Comparison of ENCODE assay signal across 21 cellular contexts in the genomic region with DNA sequence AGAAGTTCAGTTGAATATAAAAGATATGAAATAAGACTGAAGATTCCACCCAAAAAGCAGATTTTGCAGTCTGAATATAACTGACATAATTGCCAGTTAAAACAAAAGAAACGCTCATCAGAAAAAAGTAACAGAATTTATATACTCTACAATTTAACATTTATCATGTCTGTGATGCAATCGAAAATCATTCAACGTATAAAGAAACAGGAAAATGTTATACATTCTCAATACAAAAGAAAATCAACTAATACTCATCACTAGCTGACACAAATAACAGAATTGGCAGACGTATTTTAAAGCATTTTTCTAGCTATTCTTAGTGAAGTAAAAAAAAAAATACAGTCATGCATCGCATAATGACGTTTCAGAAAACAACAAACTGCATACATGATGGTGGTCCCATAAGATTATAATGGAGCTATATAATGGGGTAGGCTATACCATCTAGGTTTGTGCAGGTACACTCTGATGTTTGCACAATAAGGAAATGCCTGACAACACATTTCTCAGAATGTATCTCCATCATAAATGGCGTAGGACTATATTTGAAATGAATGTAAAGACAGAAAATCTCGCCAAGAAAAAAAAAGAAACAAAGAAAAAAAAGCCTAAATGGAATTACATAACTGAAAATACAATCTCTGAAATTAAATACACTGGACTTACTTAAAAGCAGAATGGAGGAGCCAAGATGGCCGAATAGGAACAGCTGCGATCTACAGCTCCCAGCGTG. TPM values are rescaled to one million over a fixed set of nuclear protein-coding genes. Genes with fewer than 3 reads are reported as not detected.
DNase-seq lines count a peak whose midpoint lies in the region; ATAC-seq and TF ChIP-seq lines count a peak whose summit lies in the region.
"Had no signal": no experiment of that assay in that cellular context is flagged by ENCODE, and none has a peak within 500 bp of the region (broad histone marks: within the 10 kb centered on the region; RNA-seq: fewer than 3 reads in every experiment).

No MANE protein-coding gene starts in this region.

- peaks cover 12% of the 10 kb centered on the region for H3K4me1 Mint-ChIP-seq in GM23338
- peaks cover 22% of the 10 kb centered on the region for H3K4me1 Mint-ChIP-seq in nephron progenitor cell
- H3K4me1 Mint-ChIP-seq in naive thymus-derived CD4-positive, alpha-beta T cell, result no peaks in the 10 kb centered on the region
- H3K4me1 Mint-ChIP-seq: activated B cell treated with CpG ODN at 0.5 μM for 24 hours; activated T-helper 17 cell treated with anti-CD3 and anti-CD28 coated beads, Interleukin-2, amount 50 U/mL, for 72 hours; T-helper 17 cell had no signal

- H3K27ac ChIP-seq in GM23338 (ENCODE audit: low read depth), result no peak overlapping the region
- H3K27ac ChIP-seq in ectodermal cell (ENCODE audit: insufficient read depth, low read depth, low read length, poor library complexity, severe bottlenecking), result peak overlapping the region; percentile 36
- H3K27ac ChIP-seq in naive thymus-derived CD4-positive, alpha-beta T cell (ENCODE audit: low read depth, low read length), result no peak overlapping the region

- H3F3A ChIP-seq in GM23338 (replicated peaks; ENCODE audit: low read depth), result no peaks in the 10 kb centered on the region

- no peaks in the 10 kb centered on the region for H3K9me2 ChIP-seq in GM23338 (ENCODE audit: insufficient read depth)

- H3K36me3 Mint-ChIP-seq in GM23338 (ENCODE audit: low read depth), result peaks cover 3% of the 10 kb centered on the region; the same call in 2 of the 3 replicates
- H3K36me3 Mint-ChIP-seq in nephron progenitor cell (ENCODE audit: low read depth), result peaks cover 34% of the 10 kb centered on the region
- H3K36me3 Mint-ChIP-seq in naive thymus-derived CD4-positive, alpha-beta T cell, result no peaks in the 10 kb centered on the region

- POLR2A ChIA-PET in naive thymus-derived CD4-positive, alpha-beta T cell (lab: Charles Lee), result no interaction called here

- TF ChIP-seq CTCF in GM23338 (conservative IDR thresholded peaks at IDR 0.05; ENCODE audit: low read depth in 2 of 2) (no peak), nephron progenitor cell (IDR thresholded peaks at IDR 0.05) (no peak)

- H3K27ac Mint-ChIP-seq in GM23338 (no peak overlapping the region), nephron progenitor cell (peak overlapping the region; percentile 99)
- no peak overlapping the region for H3K27ac Mint-ChIP-seq in naive thymus-derived CD4-positive, alpha-beta T cell
- H3K27ac Mint-ChIP-seq: activated B cell treated with CpG ODN at 0.5 μM for 24 hours; activated T-helper 17 cell treated with anti-CD3 and anti-CD28 coated beads, Interleukin-2, amount 50 U/mL, for 72 hours; T-helper 17 cell had no signal

- 33 to 37% methylated on average over 4 to 8 of the region's 11 CpGs for WGBS in ectodermal cell, 2 experiments

- ATAC-seq in GM23338, result no peak
- no peak for ATAC-seq in naive thymus-derived CD4-positive, alpha-beta T cell
- ATAC-seq: activated T-helper 17 cell treated with anti-CD3 and anti-CD28 coated beads, Interleukin-2, amount 50 U/mL, for 72 hours; T-helper 17 cell had no signal

- peak overlapping the region; percentile 61 for H3K4me3 Mint-ChIP-seq in GM23338
- H3K4me3 Mint-ChIP-seq in nephron progenitor cell, result peak overlapping the region; percentile 90
- H3K4me3 Mint-ChIP-seq in naive thymus-derived CD4-positive, alpha-beta T cell, result no peak overlapping the region
- H3K4me3 Mint-ChIP-seq: activated B cell treated with CpG ODN at 0.5 μM for 24 hours; activated T-helper 17 cell treated with anti-CD3 and anti-CD28 coated beads, Interleukin-2, amount 50 U/mL, for 72 hours; T-helper 17 cell had no signal

- intact Hi-C loops in naive thymus-derived CD4-positive, alpha-beta T cell (cut with micrococcal nuclease), result no loop called here

- DNase-seq in GM23338 (ENCODE audit: low spot score) (peak; percentile 7), NCI-H2227 treated with DMSO at 0.1 percent for 48 hours (lab: John Stamatoyannopoulos, UW) (peak; percentile 32), nephron progenitor cell (no peak), pons (ENCODE audit: low spot score) (no peak), OCI-M1 (lab: John Stamatoyannopoulos, UW) (no peak), epidermal melanocyte (ENCODE audit: insufficient read length, low spot score) (no peak)
- no peak for DNase-seq in naive thymus-derived CD4-positive, alpha-beta T cell
- DNase-seq: activated B cell treated with CpG ODN at 0.5 μM for 24 hours; AML-193; central memory CD4-positive, alpha-beta T cell; COR-L47; MV-4-11; NCI-H2081; SIG-M5; T-helper 17 cell had no signal

- H4K20me1 ChIP-seq in GM23338 (replicated peaks; ENCODE audit: insufficient read depth), result no peaks in the 10 kb centered on the region

- H3K27me3 ChIP-seq in GM23338 (ENCODE audit: insufficient read depth), result no peaks in the 10 kb centered on the region
- no peaks in the 10 kb centered on the region for H3K27me3 ChIP-seq in ectodermal cell (ENCODE audit: control insufficient read depth, insufficient read depth, low read length, poor library complexity, severe bottlenecking)
- H3K27me3 ChIP-seq in naive thymus-derived CD4-positive, alpha-beta T cell (ENCODE audit: control insufficient read depth in 2 of 2, insufficient read depth in 2 of 2, low read length in 2 of 2), result no peaks in the 10 kb centered on the region

- peak overlapping the region; percentile 56 for H3K4me3 ChIP-seq in GM23338
- H3K4me3 ChIP-seq in ectodermal cell (ENCODE audit: insufficient read depth, low read depth, low read length), result peak overlapping the region; percentile 52
- H3K4me3 ChIP-seq in naive thymus-derived CD4-positive, alpha-beta T cell (ENCODE audit: low read length), result no peak overlapping the region

- H3K9me3 ChIP-seq in ectodermal cell (ENCODE audit: control insufficient read depth, low read length), result no peaks in the 10 kb centered on the region
- H3K9me3 ChIP-seq in naive thymus-derived CD4-positive, alpha-beta T cell (ENCODE audit: control insufficient read depth in 2 of 3, low read length in 3 of 3), result no peaks in the 10 kb centered on the region

- peak overlapping the region; percentile 79 for H3K4me2 ChIP-seq in GM23338

- H2AFZ ChIP-seq in GM23338, result no peak overlapping the region

- peaks cover 41% of the 10 kb centered on the region for H3K79me2 ChIP-seq in GM23338 (replicated peaks; ENCODE audit: insufficient read depth)

- H3K27me3 Mint-ChIP-seq in GM23338 (ENCODE audit: insufficient read depth, low read depth, poor library complexity) (peaks cover 3% of the 10 kb centered on the region), nephron progenitor cell (ENCODE audit: low read depth, poor library complexity) (no peaks in the 10 kb centered on the region)
- H3K27me3 Mint-ChIP-seq in naive thymus-derived CD4-positive, alpha-beta T cell, result peaks cover 0 to 19% (median 9%) of the 10 kb centered on the region in 5 donors
- H3K27me3 Mint-ChIP-seq: activated B cell treated with CpG ODN at 0.5 μM for 24 hours had no signal

- no peaks in the 10 kb centered on the region; the same call in 2 of the 3 replicates for H3K9me3 Mint-ChIP-seq in GM23338
- peaks cover 52% of the 10 kb centered on the region for H3K9me3 Mint-ChIP-seq in nephron progenitor cell
- H3K9me3 Mint-ChIP-seq in naive thymus-derived CD4-positive, alpha-beta T cell, result peaks cover 0 to 3% (median 0%) of the 10 kb centered on the region in 11 donors
- H3K9me3 Mint-ChIP-seq: activated B cell treated with CpG ODN at 0.5 μM for 24 hours; activated T-helper 17 cell treated with anti-CD3 and anti-CD28 coated beads, Interleukin-2, amount 50 U/mL, for 72 hours had no signal

- no peaks in the 10 kb centered on the region for H3K36me3 ChIP-seq in GM23338 (ENCODE audit: insufficient read depth)
- no peaks in the 10 kb centered on the region for H3K36me3 ChIP-seq in ectodermal cell (ENCODE audit: control insufficient read depth, insufficient read depth, low read length)
- H3K36me3 ChIP-seq in naive thymus-derived CD4-positive, alpha-beta T cell (ENCODE audit: control insufficient read depth in 2 of 3, insufficient read depth in 3 of 3, low read length in 3 of 3), result no peaks in the 10 kb centered on the region

- peaks cover 6% of the 10 kb centered on the region for H3K4me1 ChIP-seq in GM23338 (ENCODE audit: insufficient read depth)
- no peaks in the 10 kb centered on the region for H3K4me1 ChIP-seq in ectodermal cell (ENCODE audit: control insufficient read depth, insufficient read depth, low read length)
- no peaks in the 10 kb centered on the region for H3K4me1 ChIP-seq in naive thymus-derived CD4-positive, alpha-beta T cell (ENCODE audit: control insufficient read depth in 2 of 2, insufficient read depth in 2 of 2, low read length in 2 of 2)

- CTCF ChIA-PET in naive thymus-derived CD4-positive, alpha-beta T cell (lab: Charles Lee), result no interaction called here

TF ChIP-seq in GM23338, 12 proteins besides CTCF, POLR2A, EP300 and RAD21 (continues in another document):
- TF ChIP-seq STAT1 (IDR thresholded peaks at IDR 0.05; ENCODE audit: unreplicated experiment), result no peak

RNA-seq across cellular contexts. Expression of a gene that starts 34.3 kb away (rescaled TPM):
- not detected in 2 replicates for total RNA-seq in GM23338 (2014; rRNA removed; shearing (Covaris generic))
- not detected in 2 replicates for polyA plus RNA-seq in GM23338 (2016; fragmentation: Nextera tagmentation; extraction: Ambion mirVana)
- not detected for polyA plus RNA-seq in ectodermal cell (2013, experiment 1 of 4)
- polyA plus RNA-seq in ectodermal cell (2013, experiment 2 of 4), result not detected
- not detected for polyA plus RNA-seq in ectodermal cell (2013, experiment 3 of 4)
- polyA plus RNA-seq in ectodermal cell (2013, experiment 4 of 4), result not detected
- not detected for total RNA-seq in naive thymus-derived CD4-positive, alpha-beta T cell
- polyA plus RNA-seq in naive thymus-derived CD4-positive, alpha-beta T cell, result not detected
- total RNA-seq: activated B cell treated with CpG ODN at 0.5 μM for 24 hours; activated CD8-positive, alpha-beta memory T cell treated with anti-CD3 and anti-CD28 coated beads for 36 hours; activated T-helper 17 cell treated with anti-CD3 and anti-CD28 coated beads, Interleukin-2, amount 50 U/mL, for 72 hours; lower leg skin; T-helper 17 cell had no signal
- polyA plus RNA-seq: adipose tissue, thymus had no signal

Comparison
In these comparisons a context has a peak if more than half of its experiments do, and no peak if none do; other contexts are left out.
1. DNase-seq: peak in GM23338 (single experiment) and NCI-H2227 treated with DMSO at 0.1 percent for 48 hours (single experiment); none in nephron progenitor cell (single experiment), pons (single experiment), OCI-M1 (single experiment), naive thymus-derived CD4-positive, alpha-beta T cell (0 of 9) and epidermal melanocyte (single experiment).
2. H3K4me3 Mint-ChIP-seq: peak in GM23338 (single experiment) and nephron progenitor cell (single experiment); none in naive thymus-derived CD4-positive, alpha-beta T cell (0 of 10).